8 cellular contexts compared by ENCODE assay signal in the genomic region with DNA sequence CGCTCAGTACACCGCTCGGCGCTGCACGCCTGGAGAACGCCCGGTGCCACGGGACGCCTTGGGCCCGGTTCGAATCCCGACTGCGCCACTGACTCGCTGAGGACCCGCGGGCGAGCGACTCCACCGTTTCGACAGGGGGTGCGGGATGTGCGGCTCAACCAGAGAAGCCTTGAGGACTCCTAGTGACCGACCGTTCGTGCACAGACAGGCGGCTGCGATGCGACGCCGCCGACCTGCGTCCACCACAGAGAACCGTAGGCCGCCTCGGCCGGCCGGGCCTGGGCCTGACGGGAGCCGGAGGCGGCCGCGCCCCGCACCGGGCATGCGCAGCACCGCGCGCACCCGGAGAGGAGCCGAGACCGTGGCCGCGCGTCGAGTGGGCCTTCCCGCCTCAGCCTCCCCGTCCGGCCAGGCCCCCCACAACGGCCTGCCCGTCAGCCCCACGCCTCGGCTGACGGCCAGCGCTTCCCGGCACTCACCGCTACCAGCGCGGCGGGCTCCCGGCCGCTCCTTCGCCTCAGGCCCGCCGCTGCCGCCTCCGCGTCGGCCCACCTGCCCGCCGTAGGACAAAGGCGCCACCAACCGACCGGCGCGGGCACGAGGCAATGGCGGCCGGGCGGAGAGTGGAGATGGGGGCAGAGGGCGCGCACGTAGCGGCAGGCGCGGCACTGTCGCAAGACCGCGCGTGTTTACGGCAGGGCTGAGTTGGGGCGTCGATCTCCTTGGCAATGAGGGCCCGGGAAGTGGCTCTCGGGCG. TPM values are rescaled to one million over a fixed set of nuclear protein-coding genes. Genes with fewer than 3 reads are reported as not detected.
A peak's percentile ranks its signal among the peaks of the same experiment; 100 is the strongest.
DNase-seq lines count a peak whose midpoint lies in the region; ATAC-seq and TF ChIP-seq lines count a peak whose summit lies in the region.

A gene (minus strand): TSS at position 625 of the 757 bp plus-strand sequence. CDS start 10,538 bp downstream, outside the sequence.

- H3K9me3 ChIP-seq in Loucy (ENCODE audit: insufficient read depth, low read depth, low read length) = no peaks in the 10 kb centered on the region

- no peaks in the 10 kb centered on the region; the same call in 1 of the 2 replicates for H3K36me3 ChIP-seq in H7 (replicated peaks; ENCODE audit: control insufficient read depth, insufficient read depth, low read length)
- H3K36me3 ChIP-seq in Loucy (ENCODE audit: insufficient read depth, low read length) = no peaks in the 10 kb centered on the region

- no peak for TF ChIP-seq CTCF in Loucy (conservative IDR thresholded peaks at IDR 0.05; ENCODE audit: low read length)
- no peak for TF ChIP-seq CTCF in fibroblast of the aortic adventitia (IDR thresholded peaks at IDR 0.05; ENCODE audit: insufficient read depth, low read length)
- no peak for TF ChIP-seq CTCF in nephron progenitor cell (IDR thresholded peaks at IDR 0.05)

- H4K20me1 ChIP-seq in Loucy (ENCODE audit: insufficient read depth, low read length, poor library complexity, severe bottlenecking) = peaks cover 49% of the 10 kb centered on the region

- H3K9ac ChIP-seq in Loucy (ENCODE audit: low read depth, low read length, poor library complexity, severe bottlenecking) = peak within 1 kb of the TSS; percentile 94

- H2AFZ ChIP-seq in Loucy (ENCODE audit: low read length) = peak within 1 kb of the TSS; percentile 79

- peak within 1 kb of the TSS; percentile 95 for H3K4me3 ChIP-seq in H7 (ENCODE audit: insufficient read depth, low read depth, low read length)
- peak within 1 kb of the TSS; percentile 95 for H3K4me3 ChIP-seq in Loucy (ENCODE audit: low read length, poor library complexity, severe bottlenecking)
- peak within 1 kb of the TSS; percentile 90 for H3K4me3 ChIP-seq in fibroblast of the aortic adventitia (ENCODE audit: low read depth, low read length)

- no peaks in the 10 kb centered on the region for H3K9me2 ChIP-seq in Loucy (replicated peaks; ENCODE audit: low read depth, low read length)

- peaks cover 50% of the 10 kb centered on the region for H3K79me2 ChIP-seq in Loucy (ENCODE audit: insufficient read depth, low read length)

- H3K4me3 Mint-ChIP-seq in nephron progenitor cell = peak within 1 kb of the TSS; percentile 91
- peak within 1 kb of the TSS; percentile 89 to 90 for H3K4me3 Mint-ChIP-seq in stimulated activated naive CD8-positive, alpha-beta T cell treated with anti-CD3 and anti-CD28 coated beads, Interleukin-15, amount 100 ng/mL, for 72 hours

- peak; percentile 91 for ATAC-seq in stimulated activated naive CD8-positive, alpha-beta T cell treated with anti-CD3 and anti-CD28 coated beads, Interleukin-15, amount 100 ng/mL, for 72 hours

- peak; percentile 98 for DNase-seq in ELR (ENCODE audit: low read depth)
- DNase-seq in H7 = peak; percentile 97
- DNase-seq in activated effector memory CD4-positive, alpha-beta T cell treated with Interleukin-2 at 50 U/mL for 16 hours = peak; percentile 93
- DNase-seq in fibroblast of the aortic adventitia (ENCODE audit: low read depth) = peak; percentile 94
- DNase-seq in nephron progenitor cell = peak; percentile 95
- peak; percentile 93 to 96 for DNase-seq in stimulated activated naive CD8-positive, alpha-beta T cell treated with anti-CD3 and anti-CD28 coated beads, Interleukin-15, amount 100 ng/mL, for 72 hours

- H3K4me1 Mint-ChIP-seq in nephron progenitor cell = peaks cover 57% of the 10 kb centered on the region
- peaks cover 51% of the 10 kb centered on the region for H3K4me1 Mint-ChIP-seq in stimulated activated naive CD8-positive, alpha-beta T cell treated with anti-CD3 and anti-CD28 coated beads, Interleukin-15, amount 100 ng/mL, for 72 hours

- peak; percentile 83 for TF ChIP-seq POLR2A in Raji (IDR thresholded peaks at IDR 0.05; ENCODE audit: insufficient read depth, low read depth, low read length)

- peaks cover 4% of the 10 kb centered on the region for H3K9me3 Mint-ChIP-seq in nephron progenitor cell
- no peaks in the 10 kb centered on the region for H3K9me3 Mint-ChIP-seq in stimulated activated naive CD8-positive, alpha-beta T cell treated with anti-CD3 and anti-CD28 coated beads, Interleukin-15, amount 100 ng/mL, for 72 hours

- H3K27me3 ChIP-seq in H7 (ENCODE audit: control insufficient read depth, insufficient read depth, low read length) (no peaks in the 10 kb centered on the region), Loucy (ENCODE audit: insufficient read depth, low read length, poor library complexity, severe bottlenecking) (peaks cover 4% of the 10 kb centered on the region)

- peaks cover 11% of the 10 kb centered on the region for H3K27me3 Mint-ChIP-seq in nephron progenitor cell (ENCODE audit: low read depth, poor library complexity)
- H3K27me3 Mint-ChIP-seq in stimulated activated naive CD8-positive, alpha-beta T cell treated with anti-CD3 and anti-CD28 coated beads, Interleukin-15, amount 100 ng/mL, for 72 hours = no peaks in the 10 kb centered on the region

- H3K27ac Mint-ChIP-seq in nephron progenitor cell = peak within 1 kb of the TSS; percentile 90
- peak within 1 kb of the TSS; percentile 90 to 92 for H3K27ac Mint-ChIP-seq in stimulated activated naive CD8-positive, alpha-beta T cell treated with anti-CD3 and anti-CD28 coated beads, Interleukin-15, amount 100 ng/mL, for 72 hours

- no peaks in the 10 kb centered on the region for H3K36me3 Mint-ChIP-seq in nephron progenitor cell (ENCODE audit: low read depth)

- H3F3A ChIP-seq in Loucy (ENCODE audit: low read depth) = no peaks in the 10 kb centered on the region

- H3K4me1 ChIP-seq in Loucy (ENCODE audit: insufficient read depth, low read length, poor library complexity, severe bottlenecking) = peaks cover 30% of the 10 kb centered on the region

- H3K4me2 ChIP-seq in Loucy (ENCODE audit: low read depth, low read length, poor library complexity, severe bottlenecking) = peak within 1 kb of the TSS; percentile 88

RNA-seq across cellular contexts. Expression of the gene that starts here (rescaled TPM):
- total RNA-seq in H7 (2014; rRNA removed; shearing (Covaris generic)) = 8.6 and 12.2 TPM in 2 replicates
- total RNA-seq in fibroblast of the aortic adventitia (ENCODE audit: low replicate concordance) = 11.9 and 24.0 TPM in 2 replicates

Comparison
In these comparisons a context has a peak if more than half of its experiments do, and no peak if none do; other contexts are left out.
1. Peak in every context shown above with its lines: DNase-seq, ATAC-seq and H3K4me3 ChIP-seq.